Comparison of ENCODE assay signal across 8 cellular contexts in the genomic region with DNA sequence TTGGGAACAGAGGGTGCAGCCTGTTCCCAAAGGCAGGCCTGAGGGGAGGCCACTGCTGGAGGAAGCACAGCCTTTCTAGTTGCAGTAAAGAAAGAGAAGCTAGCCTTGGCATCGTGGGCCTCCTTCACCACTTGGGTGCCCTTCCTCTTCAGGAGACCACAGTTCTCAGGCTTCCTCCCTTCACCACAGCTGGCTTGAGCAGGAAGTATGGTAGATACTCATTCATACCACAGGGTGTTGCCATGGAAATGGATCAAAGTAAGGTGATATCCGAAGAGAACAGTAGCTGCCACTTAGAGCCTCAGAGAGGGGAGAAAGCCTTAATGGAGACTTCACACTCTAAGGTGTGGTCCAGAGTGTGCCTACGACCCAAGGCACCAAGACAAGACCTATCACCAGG.
DNase-seq lines count a peak whose midpoint lies in the region; ATAC-seq and TF ChIP-seq lines count a peak whose summit lies in the region.

No MANE protein-coding gene starts in this region.

- POLR2A ChIA-PET in HEK293T (lab: Yijun Ruan, JAX) = no interaction called here

- peak; percentile 80 for ATAC-seq in GM18909 (IDR thresholded peaks at IDR 0.05; ENCODE audit: poor library complexity, unreplicated experiment)
- ATAC-seq in HG02943 (IDR thresholded peaks at IDR 0.05; ENCODE audit: low read depth, unreplicated experiment) = peak; percentile 69

- CTCF ChIA-PET in HEK293T (lab: Yijun Ruan, JAX) = no interaction called here

- DNase-seq in RPMI8226 (peak; percentile 31), DMS114 treated with DMSO at 0.1 percent for 48 hours (lab: John Stamatoyannopoulos, UW; ENCODE audit: unreplicated experiment) (no peak), HEK293T (ENCODE audit: extremely low spot score) (no peak), cerebellar cortex (ENCODE audit: low spot score) (no peak), COLO829 (ENCODE audit: low spot score) (no peak)
- peak; percentile 87 for DNase-seq in central memory CD4-positive, alpha-beta T cell

TF ChIP-seq in HEK293T, 16 proteins besides CTCF, POLR2A, EP300 and RAD21:
- TF ChIP-seq LEF1 (IDR thresholded peaks at IDR 0.05; ENCODE audit: borderline replicate concordance) = no peak
- TF ChIP-seq SP1 (IDR thresholded peaks at IDR 0.05) = no peak
- no peak for TF ChIP-seq L3MBTL2 (conservative IDR thresholded peaks at IDR 0.05)
- no peak for TF ChIP-seq HDGF (IDR thresholded peaks at IDR 0.05; ENCODE audit: borderline replicate concordance)
- TF ChIP-seq SUZ12 (IDR thresholded peaks at IDR 0.05) = no peak
- no peak for TF ChIP-seq FOXM1 (IDR thresholded peaks at IDR 0.05; ENCODE audit: borderline replicate concordance)
- TF ChIP-seq ELF4 (IDR thresholded peaks at IDR 0.05) = no peak
- TF ChIP-seq CTBP1 (IDR thresholded peaks at IDR 0.05; ENCODE audit: borderline replicate concordance) = no peak
- no peak for TF ChIP-seq FOXK2 (IDR thresholded peaks at IDR 0.05)
- TF ChIP-seq TARDBP (IDR thresholded peaks at IDR 0.05) = no peak
- no peak for TF ChIP-seq NFRKB (IDR thresholded peaks at IDR 0.05)
- TF ChIP-seq BHLHE40 (IDR thresholded peaks at IDR 0.05; ENCODE audit: borderline replicate concordance) = no peak
- TF ChIP-seq ZNF384 (IDR thresholded peaks at IDR 0.05) = no peak
- TF ChIP-seq, protein P1, sequence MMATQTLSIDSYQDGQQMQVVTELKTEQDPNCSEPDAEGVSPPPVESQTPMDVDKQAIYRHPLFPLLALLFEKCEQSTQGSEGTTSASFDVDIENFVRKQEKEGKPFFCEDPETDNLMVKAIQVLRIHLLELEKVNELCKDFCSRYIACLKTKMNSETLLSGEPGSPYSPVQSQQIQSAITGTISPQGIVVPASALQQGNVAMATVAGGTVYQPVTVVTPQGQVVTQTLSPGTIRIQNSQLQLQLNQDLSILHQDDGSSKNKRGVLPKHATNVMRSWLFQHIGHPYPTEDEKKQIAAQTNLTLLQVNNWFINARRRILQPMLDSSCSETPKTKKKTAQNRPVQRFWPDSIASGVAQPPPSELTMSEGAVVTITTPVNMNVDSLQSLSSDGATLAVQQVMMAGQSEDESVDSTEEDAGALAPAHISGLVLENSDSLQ (IDR thresholded peaks at IDR 0.05) = no peak
- no peak for TF ChIP-seq FOXA1 (IDR thresholded peaks at IDR 0.05)
- TF ChIP-seq ARNT (IDR thresholded peaks at IDR 0.05) = no peak

Comparison
In these comparisons a context has a peak if more than half of its experiments do, and no peak if none do; other contexts are left out.
1. DNase-seq: peak in RPMI8226 (single experiment) and central memory CD4-positive, alpha-beta T cell (single experiment); none in DMS114 treated with DMSO at 0.1 percent for 48 hours (single experiment), HEK293T (single experiment), cerebellar cortex (single experiment) and COLO829 (single experiment).